ENCODE assay signal across 7 cellular contexts in genomic region chr11:76209671-76209955, GRCh38. TPM values are rescaled to one million over a fixed set of nuclear protein-coding genes. Genes with fewer than 3 reads are reported as not detected.
DNase-seq lines count a peak whose midpoint lies in the region; ATAC-seq, FAIRE-seq and TF ChIP-seq lines count a peak whose summit lies in the region.

No MANE protein-coding gene starts in this region.

- POLR2A ChIA-PET in WTC11 (lab: Charles Lee) = no interaction called here

- no peak overlapping the region for H3K27ac Mint-ChIP-seq in WTC11

- DNase-seq in HFF-Myc (ENCODE audit: extremely low read depth, low read depth) (no peak), WTC11 (ENCODE audit: low spot score) (no peak), small intestine (no peak), NK-92 (lab: John Stamatoyannopoulos, UW; ENCODE audit: unreplicated experiment) (no peak), HT-29 (ENCODE audit: low spot score) (no peak)

- peak overlapping the region; percentile 52 for H3K4me3 ChIP-seq in HFF-Myc (replicated peaks; ENCODE audit: low read depth, low read length)
- peak overlapping the region; percentile 47 for H3K4me3 ChIP-seq in iPS-11a (ENCODE audit: low read depth, low read length)
- peak overlapping the region; percentile 34 to 62 for H3K4me3 ChIP-seq in small intestine (ENCODE audit: low read depth in 1 of 2, low read length in 2 of 2)

- H3K4me1 ChIP-seq in small intestine (ENCODE audit: control insufficient read depth in 2 of 2, insufficient read depth in 1 of 2, low read depth in 1 of 2, low read length in 1 of 2) = peaks cover 0 to 7% of the 10 kb centered on the region in 2 donors

- FAIRE-seq in small intestine (lab: Jason Lieb, UNC) = no peak

- WGBS in small intestine, 3 donors = 0 to 1% (median 1%) methylated on average over 16 to 17 of the region's 17 CpGs

- H3K27ac ChIP-seq in small intestine (ENCODE audit: low read depth in 1 of 2, low read length in 1 of 2) = no peak overlapping the region

- H3K27me3 ChIP-seq in small intestine (ENCODE audit: control insufficient read depth in 2 of 2, insufficient read depth in 2 of 2, low read length in 2 of 2) = peaks cover 0 to 14% of the 10 kb centered on the region in 2 donors

- CTCF ChIA-PET in WTC11 (lab: Charles Lee) = interaction anchor here (0.6 to 9.5 kb wide), 32 partner anchors 8 to 744 kb away, joined by 3 to 219 read pairs (median 12); no protein-coding TSS in a partner anchor

- H3K36me3 Mint-ChIP-seq in WTC11 = no peaks in the 10 kb centered on the region

- peaks cover 26% of the 10 kb centered on the region for H3K4me1 Mint-ChIP-seq in WTC11

- H3K9me3 ChIP-seq in small intestine (ENCODE audit: control insufficient read depth, low read depth) = no peaks in the 10 kb centered on the region

- peak overlapping the region; percentile 57 for H3K4me3 Mint-ChIP-seq in WTC11

- peaks cover 93% of the 10 kb centered on the region for H3K27me3 Mint-ChIP-seq in WTC11 (ENCODE audit: low read depth)

- H3K9me3 Mint-ChIP-seq in WTC11 = no peaks in the 10 kb centered on the region

- ATAC-seq in WTC11 (no peak), GM21717 (IDR thresholded peaks at IDR 0.05; ENCODE audit: unreplicated experiment) (no peak)

- TF ChIP-seq CTCF in HFF-Myc (IDR thresholded peaks at IDR 0.05; ENCODE audit: low read depth, low read length, missing control alignments) (no peak), WTC11 (IDR thresholded peaks at IDR 0.05) (no peak)

- no peaks in the 10 kb centered on the region for H3K36me3 ChIP-seq in small intestine (ENCODE audit: control insufficient read depth in 2 of 2, insufficient read depth in 2 of 2, low read length in 2 of 2)

TF ChIP-seq in WTC11, 78 proteins besides CTCF, POLR2A, EP300 and RAD21:
- TF ChIP-seq AR (CRISPR knock-in tag; IDR thresholded peaks at IDR 0.05) = no peak
- TF ChIP-seq GRHL2 (CRISPR knock-in tag; IDR thresholded peaks at IDR 0.05; ENCODE audit: insufficient replicate concordance, severe bottlenecking) = no peak
- TF ChIP-seq, protein P1, sequence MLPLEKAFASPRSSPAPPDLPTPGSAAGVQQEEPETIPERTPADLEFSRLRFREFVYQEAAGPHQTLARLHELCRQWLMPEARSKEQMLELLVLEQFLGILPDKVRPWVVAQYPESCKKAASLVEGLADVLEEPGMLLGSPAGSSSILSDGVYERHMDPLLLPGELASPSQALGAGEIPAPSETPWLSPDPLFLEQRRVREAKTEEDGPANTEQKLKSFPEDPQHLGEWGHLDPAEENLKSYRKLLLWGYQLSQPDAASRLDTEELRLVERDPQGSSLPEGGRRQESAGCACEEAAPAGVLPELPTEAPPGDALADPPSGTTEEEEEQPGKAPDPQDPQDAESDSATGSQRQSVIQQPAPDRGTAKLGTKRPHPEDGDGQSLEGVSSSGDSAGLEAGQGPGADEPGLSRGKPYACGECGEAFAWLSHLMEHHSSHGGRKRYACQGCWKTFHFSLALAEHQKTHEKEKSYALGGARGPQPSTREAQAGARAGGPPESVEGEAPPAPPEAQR (CRISPR knock-in tag; IDR thresholded peaks at IDR 0.05) = no peak
- TF ChIP-seq, protein P2, sequence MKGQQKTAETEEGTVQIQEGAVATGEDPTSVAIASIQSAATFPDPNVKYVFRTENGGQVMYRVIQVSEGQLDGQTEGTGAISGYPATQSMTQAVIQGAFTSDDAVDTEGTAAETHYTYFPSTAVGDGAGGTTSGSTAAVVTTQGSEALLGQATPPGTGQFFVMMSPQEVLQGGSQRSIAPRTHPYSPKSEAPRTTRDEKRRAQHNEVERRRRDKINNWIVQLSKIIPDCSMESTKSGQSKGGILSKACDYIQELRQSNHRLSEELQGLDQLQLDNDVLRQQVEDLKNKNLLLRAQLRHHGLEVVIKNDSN (CRISPR knock-in tag; IDR thresholded peaks at IDR 0.05) = no peak
- no peak for TF ChIP-seq MLX (CRISPR knock-in tag; IDR thresholded peaks at IDR 0.05)
- TF ChIP-seq MXD4 (CRISPR knock-in tag; IDR thresholded peaks at IDR 0.05; ENCODE audit: borderline replicate concordance) = no peak
- TF ChIP-seq ZNF416 (CRISPR knock-in tag; IDR thresholded peaks at IDR 0.05) = no peak
- no peak for TF ChIP-seq NFYB (CRISPR knock-in tag; conservative IDR thresholded peaks at IDR 0.05; ENCODE audit: low read depth)
- TF ChIP-seq, protein P3, sequence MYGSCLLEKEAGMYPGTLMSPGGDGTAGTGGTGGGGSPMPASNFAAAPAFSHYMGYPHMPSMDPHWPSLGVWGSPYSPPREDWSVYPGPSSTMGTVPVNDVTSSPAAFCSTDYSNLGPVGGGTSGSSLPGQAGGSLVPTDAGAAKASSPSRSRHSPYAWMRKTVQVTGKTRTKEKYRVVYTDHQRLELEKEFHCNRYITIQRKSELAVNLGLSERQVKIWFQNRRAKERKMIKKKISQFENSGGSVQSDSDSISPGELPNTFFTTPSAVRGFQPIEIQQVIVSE (CRISPR knock-in tag; IDR thresholded peaks at IDR 0.05; ENCODE audit: borderline replicate concordance) = no peak
- no peak for TF ChIP-seq ZNF263 (CRISPR knock-in tag; IDR thresholded peaks at IDR 0.05; ENCODE audit: low read depth)
- TF ChIP-seq NFE2L1 (CRISPR knock-in tag; IDR thresholded peaks at IDR 0.05) = no peak
- no peak for TF ChIP-seq GABPB1 (CRISPR knock-in tag; IDR thresholded peaks at IDR 0.05)
- no peak for TF ChIP-seq NR2C2 (CRISPR knock-in tag; IDR thresholded peaks at IDR 0.05)
- no peak for TF ChIP-seq JUN (CRISPR knock-in tag; IDR thresholded peaks at IDR 0.05)
- no peak for TF ChIP-seq OVOL2 (CRISPR knock-in tag; IDR thresholded peaks at IDR 0.05; ENCODE audit: borderline replicate concordance)
- no peak for TF ChIP-seq ZMAT4 (CRISPR knock-in tag; IDR thresholded peaks at IDR 0.05)
- no peak for TF ChIP-seq ATF1 (CRISPR knock-in tag; IDR thresholded peaks at IDR 0.05)
- TF ChIP-seq NR3C1 (CRISPR knock-in tag; conservative IDR thresholded peaks at IDR 0.05; ENCODE audit: low read depth) = no peak
- no peak for TF ChIP-seq GTF2I (CRISPR knock-in tag; conservative IDR thresholded peaks at IDR 0.05)
- TF ChIP-seq ZNF317 (CRISPR knock-in tag; IDR thresholded peaks at IDR 0.05; ENCODE audit: borderline replicate concordance, low read depth) = no peak
TF ChIP-seq in WTC11: peak in this region for 0.

RNA-seq across cellular contexts. Expression of gene WNT11, which starts 3.3 kb away (rescaled TPM):
- total RNA-seq in WTC11 (2021) = 0.32 to 0.89 TPM (median 0.79 TPM) in 3 replicates
- polyA plus RNA-seq in small intestine = 1 to 10 TPM; 2.1 to 7.3 (median 3.4) TPM
- total RNA-seq in HT-29 (2014; rRNA removed; shearing (Covaris generic)) = 67.7 and 78.8 TPM in 2 replicates

Comparison
In these comparisons a context has a peak if more than half of its experiments do, and no peak if none do; other contexts are left out.
1. RNA of gene WNT11, which starts 3.3 kb away (total RNA-seq): 67.7 to 78.8 TPM in HT-29; 0.32 to 0.89 TPM in WTC11; every median in the first group is over 10 times any median in the second.
2. Peak in every context shown above with its lines, with median percentiles within 50 percentile points of each other: H3K4me3 ChIP-seq.